Comparison of ENCODE assay signal across 8 cellular contexts in genomic region chr2:85353876-85354285, GRCh38. TPM values are rescaled to one million over a fixed set of nuclear protein-coding genes. Genes with fewer than 3 reads are reported as not detected.
DNase-seq lines count a peak whose midpoint lies in the region; ATAC-seq and TF ChIP-seq lines count a peak whose summit lies in the region.

No MANE protein-coding gene starts in this region.

- CTCF ChIA-PET in activated CD4-positive, alpha-beta memory T cell treated with anti-CD3 and anti-CD28 coated beads for 36 hours (lab: Charles Lee): interaction anchor here (1.1 to 2.0 kb wide), 7 partner anchors 12 to 283 kb away, joined by 3 to 7 read pairs (median 3); no protein-coding TSS in a partner anchor

- H3K9me3 ChIP-seq in neural cell (ENCODE audit: low read length): no peaks in the 10 kb centered on the region

- H3K9me3 Mint-ChIP-seq in activated CD4-positive, alpha-beta memory T cell treated with anti-CD3 and anti-CD28 coated beads for 36 hours: no peaks in the 10 kb centered on the region

- TF ChIP-seq RAD21 in neural cell (conservative IDR thresholded peaks at IDR 0.05): no peak

- peak overlapping the region; percentile 56 for H3K4me2 ChIP-seq in neural cell (ENCODE audit: low read length)

- H3K4me1 Mint-ChIP-seq in activated CD4-positive, alpha-beta memory T cell treated with anti-CD3 and anti-CD28 coated beads for 36 hours (ENCODE audit: low read depth): peaks cover 40% of the 10 kb centered on the region

- TF ChIP-seq EP300 in neural cell (conservative IDR thresholded peaks at IDR 0.05; ENCODE audit: poor library complexity, severe bottlenecking): no peak

- H3K9ac ChIP-seq in neural cell (ENCODE audit: low read length): peak overlapping the region; percentile 77

- peaks cover 34% of the 10 kb centered on the region for H3K36me3 Mint-ChIP-seq in activated CD4-positive, alpha-beta memory T cell treated with anti-CD3 and anti-CD28 coated beads for 36 hours

- H4K20me1 ChIP-seq in neural cell (ENCODE audit: insufficient read depth): no peaks in the 10 kb centered on the region

- peak overlapping the region; percentile 97 for H3K4me3 ChIP-seq in fibroblast of pulmonary artery (replicated peaks; ENCODE audit: low read depth, low read length)
- peak overlapping the region; percentile 85 for H3K4me3 ChIP-seq in neural cell (ENCODE audit: low read length)

- H3K79me2 ChIP-seq in neural cell (replicated peaks; ENCODE audit: insufficient read depth, low read length): peaks cover 4% of the 10 kb centered on the region

- TF ChIP-seq CTCF in fibroblast of pulmonary artery (IDR thresholded peaks at IDR 0.05; ENCODE audit: low read length, missing control alignments) (no peak), neural cell (IDR thresholded peaks at IDR 0.05; ENCODE audit: poor library complexity, severe bottlenecking) (no peak)

- peak overlapping the region; percentile 100 for H3K4me3 Mint-ChIP-seq in activated CD4-positive, alpha-beta memory T cell treated with anti-CD3 and anti-CD28 coated beads for 36 hours

- H3K27ac Mint-ChIP-seq in activated CD4-positive, alpha-beta memory T cell treated with anti-CD3 and anti-CD28 coated beads for 36 hours: peak overlapping the region; percentile 95

- H3K27ac ChIP-seq in neural cell (ENCODE audit: low read length): peak overlapping the region; percentile 46

- H3K9me2 ChIP-seq in neural cell (ENCODE audit: insufficient read depth, low read length): no peaks in the 10 kb centered on the region

- no peaks in the 10 kb centered on the region for H3F3A ChIP-seq in neural cell (ENCODE audit: insufficient read depth, low read length, poor library complexity, severe bottlenecking)

- no peaks in the 10 kb centered on the region for H3K27me3 ChIP-seq in neural cell (ENCODE audit: insufficient read depth, low read depth, low read length)

- peak; percentile 22 for DNase-seq in activated CD4-positive, alpha-beta T cell treated with anti-CD3 and anti-CD28 coated beads for 48 hours
- DNase-seq in activated CD4-positive, alpha-beta T cell treated with anti-CD3 and anti-CD28 coated beads, Interleukin-2, amount 50 U/mL, for 4 hours: no peak
- DNase-seq in HPDE6-E6E7 (ENCODE audit: extremely low spot score) (peak; percentile 54), fibroblast of pulmonary artery (ENCODE audit: low read depth) (peak; percentile 27), NCI-H2029 treated with DMSO at 0.1 percent for 48 hours (lab: John Stamatoyannopoulos, UW) (no peak)
- peak; percentile 35 for DNase-seq in activated CD4-positive, alpha-beta memory T cell treated with anti-CD3 and anti-CD28 coated beads for 36 hours

- no peaks in the 10 kb centered on the region for H3K36me3 ChIP-seq in neural cell (ENCODE audit: insufficient read depth, low read length)

- intact Hi-C loops in activated CD4-positive, alpha-beta memory T cell treated with anti-CD3 and anti-CD28 coated beads for 36 hours (cut with micrococcal nuclease): loop anchor here (1.0 kb wide), 4 partner anchors 26 to 185 kb away; partner anchors contain the start of genes MAT2A and SH2D6

- peak overlapping the region; percentile 29 for H2AFZ ChIP-seq in neural cell (ENCODE audit: low read depth, low read length)

- POLR2A ChIA-PET in activated CD4-positive, alpha-beta memory T cell treated with anti-CD3 and anti-CD28 coated beads for 36 hours (lab: Charles Lee): interaction anchor here (0.6 to 2.6 kb wide), 16 partner anchors 8 to 262 kb away, joined by 3 to 42 read pairs (median 4); partner anchors contain the start of genes GGCX, MAT2A, RNF181 and SH2D6

- no peaks in the 10 kb centered on the region for H3K27me3 Mint-ChIP-seq in activated CD4-positive, alpha-beta memory T cell treated with anti-CD3 and anti-CD28 coated beads for 36 hours

- ATAC-seq in HG02623 (IDR thresholded peaks at IDR 0.05; ENCODE audit: unreplicated experiment): no peak

TF ChIP-seq in neural cell, 6 proteins besides CTCF, POLR2A, EP300 and RAD21:
- TF ChIP-seq MXI1 (conservative IDR thresholded peaks at IDR 0.05; ENCODE audit: poor library complexity, severe bottlenecking) (no peak), TAF1 (IDR thresholded peaks at IDR 0.05; ENCODE audit: low read depth) (no peak), EZH2 (IDR thresholded peaks at IDR 0.05; ENCODE audit: borderline replicate concordance, insufficient read depth, low read length, poor library complexity, severe bottlenecking) (no peak), REST (IDR thresholded peaks at IDR 0.05; ENCODE audit: borderline replicate concordance) (no peak), POLR2AphosphoS5 (IDR thresholded peaks at IDR 0.05) (no peak), SMC3 (conservative IDR thresholded peaks at IDR 0.05; ENCODE audit: poor library complexity) (no peak)

RNA-seq across cellular contexts. Expression of gene RETSAT, which starts 0.4 kb away (rescaled TPM):
- total RNA-seq in activated CD4-positive, alpha-beta memory T cell treated with anti-CD3 and anti-CD28 coated beads for 36 hours: 10 to 100 TPM; 22.6 to 22.8 TPM
- 10.9 and 13.3 TPM in 2 replicates for polyA plus RNA-seq in neural cell
- 12.3 and 14.4 TPM in 2 replicates for polyA minus RNA-seq in neural cell

RNA-seq across cellular contexts. Expression of gene ELMOD3, which starts 0.7 kb away (rescaled TPM):
- total RNA-seq in activated CD4-positive, alpha-beta memory T cell treated with anti-CD3 and anti-CD28 coated beads for 36 hours: 10 to 100 TPM; 11.1 to 15.0 TPM
- 39.7 and 52.6 TPM in 2 replicates for polyA plus RNA-seq in neural cell
- 29.5 and 35.5 TPM in 2 replicates for polyA minus RNA-seq in neural cell

RNA-seq across cellular contexts. Expression of gene TGOLN2, which starts 26.1 kb away (rescaled TPM):
- 10 to 100 TPM; 84.8 to 85.9 TPM for total RNA-seq in activated CD4-positive, alpha-beta memory T cell treated with anti-CD3 and anti-CD28 coated beads for 36 hours
- 22.7 and 29.4 TPM in 2 replicates for polyA plus RNA-seq in neural cell
- polyA minus RNA-seq in neural cell: 47.2 and 47.5 TPM in 2 replicates

RNA-seq across cellular contexts. Expression of gene CAPG, which starts 56.3 kb away (rescaled TPM):
- total RNA-seq in activated CD4-positive, alpha-beta memory T cell treated with anti-CD3 and anti-CD28 coated beads for 36 hours: 10 to 100 TPM; 24.1 to 25.6 TPM
- not detected in 2 replicates for polyA plus RNA-seq in neural cell
- polyA minus RNA-seq in neural cell: not detected in 2 replicates

Comparison
In these comparisons a context has a peak if more than half of its experiments do, and no peak if none do; other contexts are left out.
1. DNase-seq: peak in activated CD4-positive, alpha-beta T cell treated with anti-CD3 and anti-CD28 coated beads for 48 hours (single experiment), HPDE6-E6E7 (single experiment), activated CD4-positive, alpha-beta memory T cell treated with anti-CD3 and anti-CD28 coated beads for 36 hours (single experiment) and fibroblast of pulmonary artery (single experiment); none in activated CD4-positive, alpha-beta T cell treated with anti-CD3 and anti-CD28 coated beads, Interleukin-2, amount 50 U/mL, for 4 hours (0 of 2) and NCI-H2029 treated with DMSO at 0.1 percent for 48 hours (single experiment).